In the genomic region with DNA sequence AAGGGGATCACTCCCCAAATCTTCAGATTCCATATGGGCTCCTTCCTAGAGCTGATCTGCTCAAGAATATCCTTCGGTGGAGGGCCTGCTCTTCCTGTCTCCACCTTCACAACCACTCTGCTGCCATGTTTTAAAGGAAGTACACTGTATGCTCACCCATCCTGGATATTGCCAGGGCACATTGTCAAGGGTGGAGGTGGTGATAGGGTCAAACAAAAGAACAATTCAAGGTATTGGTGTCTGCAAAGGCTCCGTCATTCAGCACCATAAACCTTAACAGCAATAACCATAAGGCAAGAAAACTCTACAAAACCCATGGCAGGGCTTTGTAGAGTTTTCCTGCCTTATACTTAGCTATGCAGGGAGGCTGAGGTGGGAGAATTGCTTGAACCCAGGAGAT, we compare ENCODE assay signal across 40 cellular contexts. TPM values are rescaled to one million over a fixed set of nuclear protein-coding genes. Genes with fewer than 3 reads are reported as not detected.
"Had no signal": no experiment of that assay in that cellular context is flagged by ENCODE, and none has a peak within 500 bp of the region (broad histone marks: within the 10 kb centered on the region; RNA-seq: fewer than 3 reads in every experiment).

No MANE protein-coding gene starts in this region.

- DNase-seq: activated CD4-positive, alpha-beta memory T cell treated with anti-CD3 and anti-CD28 coated beads for 36 hours; activated CD4-positive, alpha-beta T cell treated with anti-CD3 and anti-CD28 coated beads, Interleukin-2, amount 10 ng/mL, durations not matched to agents 24 days and 14 days; activated CD8-positive, alpha-beta memory T cell treated with anti-CD3 and anti-CD28 coated beads, Interleukin-2, amount 10 ng/mL, durations not matched to agents 7 days and 5 days; activated CD8-positive, alpha-beta memory T cell treated with anti-CD3 and anti-CD28 coated beads, Interleukin-2, amount 50 U/mL, for 4 hours; activated CD8-positive, alpha-beta T cell treated with anti-CD3 and anti-CD28 coated beads, Interleukin-2, amount 10 ng/mL, durations not matched to agents 7 days and 5 days; activated effector memory CD4-positive, alpha-beta T cell treated with Interleukin-2 at 50 U/mL for 16 hours; activated gamma-delta T cell treated with Interleukin-2 at 50 U/mL for 16 hours; activated naive CD4-positive, alpha-beta T cell treated with anti-CD3 and anti-CD28 coated beads, Interleukin-2, amount 50 U/mL, for 16 hours; activated naive CD4-positive, alpha-beta T cell treated with Interleukin-2 at 50 U/mL for 16 hours; activated T-cell treated with anti-CD3 and anti-CD28 coated beads, Interleukin-2, amount 50 U/mL, for 24 hours; activated T-cell treated with anti-CD3 and anti-CD28 coated beads, Interleukin-2, amount 50 U/mL, for 72 hours; amniotic stem cell; anterior cingulate cortex; brain microvascular endothelial cell; cortex of kidney; dermis blood vessel endothelial cell; effector CD4-positive, alpha-beta T cell; esophagus squamous epithelium; foreskin melanocyte; heart right ventricle; T-helper 2 cell had no signal

- H3K27ac ChIP-seq: brain microvascular endothelial cell, epithelial cell of prostate, esophagus squamous epithelium, gastroesophageal sphincter, heart right ventricle, VCaP had no signal

- H3K4me3 Mint-ChIP-seq: activated CD4-positive, alpha-beta memory T cell treated with anti-CD3 and anti-CD28 coated beads for 36 hours; activated CD4-positive, alpha-beta T cell treated with anti-CD3 and anti-CD28 coated beads, Interleukin-2, amount 10 ng/mL, durations not matched to agents 24 days and 14 days; activated CD8-positive, alpha-beta memory T cell treated with anti-CD3 and anti-CD28 coated beads, Interleukin-2, amount 10 ng/mL, durations not matched to agents 7 days and 5 days; activated CD8-positive, alpha-beta T cell treated with anti-CD3 and anti-CD28 coated beads, Interleukin-2, amount 10 ng/mL, durations not matched to agents 7 days and 5 days; activated naive CD8-positive, alpha-beta T cell; activated T-cell treated with anti-CD3 and anti-CD28 coated beads, Interleukin-2, amount 50 U/mL, for 24 hours; activated T-cell treated with anti-CD3 and anti-CD28 coated beads, Interleukin-2, amount 50 U/mL, for 72 hours; central memory CD8-positive, alpha-beta T cell; WTC11 had no signal

- H3K4me1 ChIP-seq: esophagus squamous epithelium, gastroesophageal sphincter had no signal

- ATAC-seq: activated CD8-positive, alpha-beta memory T cell treated with anti-CD3 and anti-CD28 coated beads, Interleukin-2, amount 10 ng/mL, durations not matched to agents 7 days and 5 days; activated CD8-positive, alpha-beta T cell treated with anti-CD3 and anti-CD28 coated beads, Interleukin-2, amount 10 ng/mL, durations not matched to agents 7 days and 5 days; activated T-cell treated with anti-CD3 and anti-CD28 coated beads, Interleukin-2, amount 50 U/mL, for 72 hours; gastroesophageal sphincter; WTC11 had no signal

- H3K9me3 Mint-ChIP-seq: activated CD4-positive, alpha-beta memory T cell treated with anti-CD3 and anti-CD28 coated beads for 36 hours; activated CD4-positive, alpha-beta T cell treated with anti-CD3 and anti-CD28 coated beads, Interleukin-2, amount 10 ng/mL, durations not matched to agents 24 days and 14 days; activated T-cell treated with anti-CD3 and anti-CD28 coated beads, Interleukin-2, amount 50 U/mL, for 24 hours; activated T-cell treated with anti-CD3 and anti-CD28 coated beads, Interleukin-2, amount 50 U/mL, for 72 hours; central memory CD8-positive, alpha-beta T cell had no signal

- H3K9me3 ChIP-seq: esophagus squamous epithelium, gastroesophageal sphincter, heart right ventricle had no signal

- FAIRE-seq: astrocyte, bronchial epithelial cell, endometrium, endothelial cell of umbilical vein, TTC549 had no signal

- H3K27me3 Mint-ChIP-seq: activated CD4-positive, alpha-beta memory T cell treated with anti-CD3 and anti-CD28 coated beads for 36 hours; activated CD4-positive, alpha-beta T cell treated with anti-CD3 and anti-CD28 coated beads, Interleukin-2, amount 10 ng/mL, durations not matched to agents 24 days and 14 days; activated CD8-positive, alpha-beta memory T cell treated with anti-CD3 and anti-CD28 coated beads, Interleukin-2, amount 10 ng/mL, durations not matched to agents 7 days and 5 days; activated naive CD8-positive, alpha-beta T cell; activated T-cell treated with anti-CD3 and anti-CD28 coated beads, Interleukin-2, amount 50 U/mL, for 24 hours; central memory CD8-positive, alpha-beta T cell had no signal

- H3K27ac Mint-ChIP-seq: activated CD4-positive, alpha-beta T cell treated with anti-CD3 and anti-CD28 coated beads, Interleukin-2, amount 10 ng/mL, durations not matched to agents 24 days and 14 days; activated CD8-positive, alpha-beta T cell treated with anti-CD3 and anti-CD28 coated beads, Interleukin-2, amount 10 ng/mL, durations not matched to agents 7 days and 5 days; activated naive CD8-positive, alpha-beta T cell; WTC11 had no signal

- H3K4me3 ChIP-seq: esophagus squamous epithelium, gastroesophageal sphincter, heart right ventricle had no signal

- H3K27me3 ChIP-seq: brain microvascular endothelial cell, esophagus squamous epithelium, gastroesophageal sphincter, heart right ventricle had no signal

- H3K4me1 Mint-ChIP-seq: activated CD4-positive, alpha-beta T cell treated with anti-CD3 and anti-CD28 coated beads, Interleukin-2, amount 10 ng/mL, durations not matched to agents 24 days and 14 days; activated CD8-positive, alpha-beta memory T cell treated with anti-CD3 and anti-CD28 coated beads, Interleukin-2, amount 10 ng/mL, durations not matched to agents 7 days and 5 days had no signal

RNA-seq across cellular contexts. Expression of a gene that starts 19.7 kb away (rescaled TPM):
- total RNA-seq: activated CD8-positive, alpha-beta memory T cell treated with anti-CD3 and anti-CD28 coated beads for 36 hours; activated T-cell treated with anti-CD3 and anti-CD28 coated beads, Interleukin-2, amount 50 U/mL, for 72 hours; astrocyte; bronchial epithelial cell; cardiac septum; cerebellum; dermis blood vessel endothelial cell; endothelial cell of umbilical vein; fibroblast of lung; gastroesophageal sphincter; glomerular endothelial cell; heart right ventricle; T-helper 1 cell treated with Interleukin-12 subunit alpha and Interleukin-12 subunit beta and Interleukin-4 antibody, amounts not matched to agents 30 ng/mL and 1 ng/mL, for 36 hours; WTC11 had no signal
- polyA plus RNA-seq: adipose tissue, esophagus, fibroblast of lung, heart right ventricle had no signal
